16 cellular contexts compared by ENCODE assay signal in the genomic region with DNA sequence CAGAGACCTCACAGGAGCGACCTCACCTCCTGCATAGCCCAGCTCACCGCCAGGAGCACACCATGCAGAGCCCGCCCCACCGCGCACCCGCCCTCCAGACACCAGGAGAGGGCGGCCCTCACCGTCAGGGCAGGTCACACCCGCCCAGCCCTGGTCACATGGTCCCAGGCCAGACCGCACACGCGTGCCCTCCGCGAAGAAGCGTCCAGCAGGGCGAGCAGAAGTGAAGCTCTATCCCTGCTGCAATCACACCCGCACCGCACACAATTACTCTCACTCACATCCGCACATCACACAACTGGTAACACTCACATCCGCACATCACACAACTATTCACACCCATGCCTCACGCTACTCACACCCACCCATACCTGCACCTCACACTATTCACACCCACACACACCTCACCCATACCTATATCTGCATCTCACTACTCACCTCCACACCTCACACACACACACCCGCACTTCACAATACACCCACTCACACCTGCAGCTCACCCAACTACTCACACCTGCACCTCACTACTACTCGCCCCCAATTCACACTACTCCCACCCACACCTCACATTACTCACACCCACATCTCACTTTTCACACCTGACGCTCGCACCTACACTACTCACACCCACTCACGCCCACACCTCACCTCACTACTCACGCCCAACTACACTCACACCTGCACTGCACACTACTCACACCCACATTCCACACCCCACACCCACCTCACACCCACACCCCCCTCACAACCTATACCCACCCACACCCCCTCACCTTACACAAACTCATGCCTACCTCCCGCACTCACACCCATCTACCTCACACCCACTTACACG.
DNase-seq lines count a peak whose midpoint lies in the region; ATAC-seq and TF ChIP-seq lines count a peak whose summit lies in the region.
"Had no signal": no experiment of that assay in that cellular context is flagged by ENCODE, and none has a peak within 500 bp of the region (broad histone marks: within the 10 kb centered on the region; RNA-seq: fewer than 3 reads in every experiment).

No MANE protein-coding gene starts in this region.

- peaks cover 5% of the 10 kb centered on the region for H3K4me1 Mint-ChIP-seq in activated naive CD4-positive, alpha-beta T cell treated with anti-CD3 and anti-CD28 coated beads, Interleukin-2, amount 10 ng/mL, durations not matched to agents 7 days and 5 days
- peaks cover 10% of the 10 kb centered on the region for H3K4me1 Mint-ChIP-seq in WTC11
- H3K4me1 Mint-ChIP-seq: mesothelial cell of epicardium had no signal

- H3K36me3 ChIP-seq in left lung (peaks cover 0 to 77% of the 10 kb centered on the region in 2 donors), transverse colon (peaks cover 0 to 16% (median 0%) of the 10 kb centered on the region in 4 donors)
- H3K36me3 ChIP-seq: HAP-1 had no signal

- no peak for TF ChIP-seq POLR2A in transverse colon (IDR thresholded peaks at IDR 0.05)

- H3K27ac Mint-ChIP-seq in activated naive CD4-positive, alpha-beta T cell treated with anti-CD3 and anti-CD28 coated beads, Interleukin-2, amount 10 ng/mL, durations not matched to agents 7 days and 5 days = no peak overlapping the region
- H3K27ac Mint-ChIP-seq in WTC11 = peak overlapping the region; percentile 20; the same call in 1 of the 2 replicates
- H3K27ac Mint-ChIP-seq: mesothelial cell of epicardium, progenitor cell of endocrine pancreas had no signal

- H3K4me3 ChIP-seq in left lung = no peak overlapping the region
- no peak overlapping the region for H3K4me3 ChIP-seq in transverse colon
- H3K4me3 ChIP-seq: HAP-1 had no signal

- CTCF ChIA-PET in activated naive CD4-positive, alpha-beta T cell treated with anti-CD3 and anti-CD28 coated beads, Interleukin-2, amount 10 ng/mL, durations not matched to agents 7 days and 5 days (lab: Charles Lee) = no interaction called here
- CTCF ChIA-PET in WTC11 (lab: Charles Lee) = interaction anchor here (0.6 to 2.0 kb wide), 5 partner anchors 14 to 140 kb away, joined by 4 to 12 read pairs (median 4); no protein-coding TSS in a partner anchor

- H3K27ac ChIP-seq in left lung (no peak overlapping the region), transverse colon (no peak overlapping the region)

- intact Hi-C loops in left lung (cut with DNase I) = no loop called here
- intact Hi-C loops in transverse colon (cut with DNase I; ENCODE audit: low total_unique reads) = no loop called here

- TF ChIP-seq CTCF in WTC11 (IDR thresholded peaks at IDR 0.05) (no peak), left lung (IDR thresholded peaks at IDR 0.05) (no peak), transverse colon (IDR thresholded peaks at IDR 0.05) (no peak)

- POLR2A ChIA-PET in WTC11 (lab: Charles Lee) = no interaction called here

- 97 to 98% methylated on average over 14 to 29 of the region's 29 CpGs for WGBS in transverse colon (ENCODE audit: low coverage in 1 of 2), 2 donors

- no peaks in the 10 kb centered on the region for H3K27me3 Mint-ChIP-seq in activated naive CD4-positive, alpha-beta T cell treated with anti-CD3 and anti-CD28 coated beads, Interleukin-2, amount 10 ng/mL, durations not matched to agents 7 days and 5 days
- H3K27me3 Mint-ChIP-seq in WTC11 (ENCODE audit: low read depth) = no peaks in the 10 kb centered on the region
- H3K27me3 Mint-ChIP-seq: activated naive CD8-positive, alpha-beta T cell; progenitor cell of endocrine pancreas had no signal

- peaks cover 3% of the 10 kb centered on the region for H3K9me3 Mint-ChIP-seq in activated naive CD4-positive, alpha-beta T cell treated with anti-CD3 and anti-CD28 coated beads, Interleukin-2, amount 10 ng/mL, durations not matched to agents 7 days and 5 days
- H3K9me3 Mint-ChIP-seq in WTC11 = no peaks in the 10 kb centered on the region
- H3K9me3 Mint-ChIP-seq: mesothelial cell of epicardium had no signal

- in situ Hi-C loops in transverse colon (cut with MboI; ENCODE audit: low pct_ligation_motif_present in 1 of 4, low pct_unique_long_range_greater_than_20kb in 1 of 4, low sequenced_read_pairs in 3 of 4) = no loop called here

- peak; percentile 17 for DNase-seq in activated naive CD4-positive, alpha-beta T cell treated with anti-CD3 and anti-CD28 coated beads, Interleukin-2, amount 10 ng/mL, durations not matched to agents 7 days and 5 days
- no peak for DNase-seq in activated naive CD4-positive, alpha-beta T cell treated with Interleukin-2 at 50 U/mL for 16 hours
- DNase-seq in WTC11 (ENCODE audit: low spot score) (no peak), left lung (peak; percentile 27 to 73), transverse colon (peak; percentile 0), SW480 (ENCODE audit: low spot score) (no peak), T-helper 1 cell (no peak)
- DNase-seq: activated CD4-positive, alpha-beta T cell treated with anti-CD3 and anti-CD28 coated beads for 4 hours; BE2C; NCI-H2171 treated with DMSO at 0.1 percent for 48 hours; SW 1271 had no signal

- H3K36me3 Mint-ChIP-seq in activated naive CD4-positive, alpha-beta T cell treated with anti-CD3 and anti-CD28 coated beads, Interleukin-2, amount 10 ng/mL, durations not matched to agents 7 days and 5 days = peaks cover 80% of the 10 kb centered on the region
- peaks cover 26% of the 10 kb centered on the region for H3K36me3 Mint-ChIP-seq in WTC11

- peak overlapping the region; percentile 5 for H3K4me3 Mint-ChIP-seq in activated naive CD4-positive, alpha-beta T cell treated with anti-CD3 and anti-CD28 coated beads, Interleukin-2, amount 10 ng/mL, durations not matched to agents 7 days and 5 days
- H3K4me3 Mint-ChIP-seq in WTC11 = no peak overlapping the region
- H3K4me3 Mint-ChIP-seq: activated naive CD8-positive, alpha-beta T cell; mesothelial cell of epicardium had no signal

- H3K9me3 ChIP-seq in left lung (no peaks in the 10 kb centered on the region), transverse colon (no peaks in the 10 kb centered on the region)
- H3K9me3 ChIP-seq: BE2C, HAP-1 had no signal

- H3K27me3 ChIP-seq in left lung = no peaks in the 10 kb centered on the region
- H3K27me3 ChIP-seq in transverse colon = no peaks in the 10 kb centered on the region
- H3K27me3 ChIP-seq: BE2C had no signal

- peak; percentile 49 for ATAC-seq in WTC11
- no peak for ATAC-seq in left lung
- ATAC-seq in HG02759 (IDR thresholded peaks at IDR 0.05; ENCODE audit: unreplicated experiment) = no peak

- TF ChIP-seq EP300 in transverse colon (IDR thresholded peaks at IDR 0.05; ENCODE audit: low read depth) = no peak

- H3K4me1 ChIP-seq in left lung (no peaks in the 10 kb centered on the region), transverse colon (peaks cover 0 to 10% (median 8%) of the 10 kb centered on the region in 4 donors)
- H3K4me1 ChIP-seq: BE2C, HAP-1 had no signal

TF ChIP-seq in WTC11, 78 proteins besides CTCF, POLR2A, EP300 and RAD21:
- TF ChIP-seq, protein P1, sequence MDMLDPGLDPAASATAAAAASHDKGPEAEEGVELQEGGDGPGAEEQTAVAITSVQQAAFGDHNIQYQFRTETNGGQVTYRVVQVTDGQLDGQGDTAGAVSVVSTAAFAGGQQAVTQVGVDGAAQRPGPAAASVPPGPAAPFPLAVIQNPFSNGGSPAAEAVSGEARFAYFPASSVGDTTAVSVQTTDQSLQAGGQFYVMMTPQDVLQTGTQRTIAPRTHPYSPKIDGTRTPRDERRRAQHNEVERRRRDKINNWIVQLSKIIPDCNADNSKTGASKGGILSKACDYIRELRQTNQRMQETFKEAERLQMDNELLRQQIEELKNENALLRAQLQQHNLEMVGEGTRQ (CRISPR knock-in tag; IDR thresholded peaks at IDR 0.05) = peak; percentile 65
- TF ChIP-seq, protein P2, sequence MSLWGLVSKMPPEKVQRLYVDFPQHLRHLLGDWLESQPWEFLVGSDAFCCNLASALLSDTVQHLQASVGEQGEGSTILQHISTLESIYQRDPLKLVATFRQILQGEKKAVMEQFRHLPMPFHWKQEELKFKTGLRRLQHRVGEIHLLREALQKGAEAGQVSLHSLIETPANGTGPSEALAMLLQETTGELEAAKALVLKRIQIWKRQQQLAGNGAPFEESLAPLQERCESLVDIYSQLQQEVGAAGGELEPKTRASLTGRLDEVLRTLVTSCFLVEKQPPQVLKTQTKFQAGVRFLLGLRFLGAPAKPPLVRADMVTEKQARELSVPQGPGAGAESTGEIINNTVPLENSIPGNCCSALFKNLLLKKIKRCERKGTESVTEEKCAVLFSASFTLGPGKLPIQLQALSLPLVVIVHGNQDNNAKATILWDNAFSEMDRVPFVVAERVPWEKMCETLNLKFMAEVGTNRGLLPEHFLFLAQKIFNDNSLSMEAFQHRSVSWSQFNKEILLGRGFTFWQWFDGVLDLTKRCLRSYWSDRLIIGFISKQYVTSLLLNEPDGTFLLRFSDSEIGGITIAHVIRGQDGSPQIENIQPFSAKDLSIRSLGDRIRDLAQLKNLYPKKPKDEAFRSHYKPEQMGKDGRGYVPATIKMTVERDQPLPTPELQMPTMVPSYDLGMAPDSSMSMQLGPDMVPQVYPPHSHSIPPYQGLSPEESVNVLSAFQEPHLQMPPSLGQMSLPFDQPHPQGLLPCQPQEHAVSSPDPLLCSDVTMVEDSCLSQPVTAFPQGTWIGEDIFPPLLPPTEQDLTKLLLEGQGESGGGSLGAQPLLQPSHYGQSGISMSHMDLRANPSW (CRISPR knock-in tag; conservative IDR thresholded peaks at IDR 0.05; ENCODE audit: low read depth) = no peak
- TF ChIP-seq, protein P3, sequence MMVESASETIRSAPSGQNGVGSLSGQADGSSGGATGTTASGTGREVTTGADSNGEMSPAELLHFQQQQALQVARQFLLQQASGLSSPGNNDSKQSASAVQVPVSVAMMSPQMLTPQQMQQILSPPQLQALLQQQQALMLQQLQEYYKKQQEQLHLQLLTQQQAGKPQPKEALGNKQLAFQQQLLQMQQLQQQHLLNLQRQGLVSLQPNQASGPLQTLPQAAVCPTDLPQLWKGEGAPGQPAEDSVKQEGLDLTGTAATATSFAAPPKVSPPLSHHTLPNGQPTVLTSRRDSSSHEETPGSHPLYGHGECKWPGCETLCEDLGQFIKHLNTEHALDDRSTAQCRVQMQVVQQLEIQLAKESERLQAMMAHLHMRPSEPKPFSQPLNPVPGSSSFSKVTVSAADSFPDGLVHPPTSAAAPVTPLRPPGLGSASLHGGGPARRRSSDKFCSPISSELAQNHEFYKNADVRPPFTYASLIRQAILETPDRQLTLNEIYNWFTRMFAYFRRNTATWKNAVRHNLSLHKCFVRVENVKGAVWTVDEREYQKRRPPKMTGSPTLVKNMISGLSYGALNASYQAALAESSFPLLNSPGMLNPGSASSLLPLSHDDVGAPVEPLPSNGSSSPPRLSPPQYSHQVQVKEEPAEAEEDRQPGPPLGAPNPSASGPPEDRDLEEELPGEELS (CRISPR knock-in tag; IDR thresholded peaks at IDR 0.05) = no peak
- no peak for TF ChIP-seq PRRX2 (CRISPR knock-in tag; IDR thresholded peaks at IDR 0.05)

Comparison
In these comparisons a context has a peak if more than half of its experiments do, and no peak if none do; other contexts are left out.
1. DNase-seq: peak in activated naive CD4-positive, alpha-beta T cell treated with anti-CD3 and anti-CD28 coated beads, Interleukin-2, amount 10 ng/mL, durations not matched to agents 7 days and 5 days (single experiment), left lung (2 of 2) and transverse colon (single experiment); none in activated naive CD4-positive, alpha-beta T cell treated with Interleukin-2 at 50 U/mL for 16 hours (single experiment), WTC11 (single experiment), SW480 (single experiment) and T-helper 1 cell (0 of 5).